2 cellular contexts compared by ENCODE assay signal in the genomic region with DNA sequence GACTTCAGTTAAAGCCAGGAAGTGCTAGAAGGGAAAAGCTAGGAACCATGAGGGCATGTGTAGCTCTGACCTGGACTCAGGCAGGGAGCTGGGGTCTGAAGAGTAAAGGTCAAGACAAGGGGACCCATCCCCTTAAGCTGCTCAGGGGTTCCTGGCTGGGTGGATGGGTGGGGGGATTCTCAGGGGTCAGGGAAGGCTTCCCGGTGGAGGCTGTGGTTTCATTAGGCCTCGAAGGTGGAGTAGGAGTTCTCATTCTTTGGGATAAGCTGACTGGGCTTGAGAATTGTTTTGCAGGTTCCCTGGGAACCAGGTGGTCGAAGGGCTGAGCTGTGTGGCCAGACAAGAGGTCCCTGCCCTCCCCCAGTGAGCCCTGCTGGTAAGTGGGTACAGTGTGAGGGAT.
TF ChIP-seq lines count a peak whose summit lies in the region.

No MANE protein-coding gene starts in this region.

TF ChIP-seq in IMR-90, 13 proteins besides CTCF, POLR2A, EP300 and RAD21:
- TF ChIP-seq RCOR1 (IDR thresholded peaks at IDR 0.05; ENCODE audit: insufficient replicate concordance, low read length) (no peak), NFE2L2 (IDR thresholded peaks at IDR 0.05; ENCODE audit: low read depth, low read length) (no peak), SMC3 (IDR thresholded peaks at IDR 0.05; ENCODE audit: low read depth, low read length) (no peak), MXI1 (IDR thresholded peaks at IDR 0.05; ENCODE audit: borderline replicate concordance, low read depth, low read length) (no peak), MAFK (IDR thresholded peaks at IDR 0.05; ENCODE audit: low read depth, low read length) (no peak), CHD1 (IDR thresholded peaks at IDR 0.05; ENCODE audit: low read depth, low read length) (no peak), BHLHE40 (IDR thresholded peaks at IDR 0.05; ENCODE audit: low read depth, low read length) (no peak), RFX5 (IDR thresholded peaks at IDR 0.05; ENCODE audit: low read depth, low read length) (no peak), MAZ (IDR thresholded peaks at IDR 0.05; ENCODE audit: borderline replicate concordance, low read depth, low read length) (no peak), FOS (IDR thresholded peaks at IDR 0.05; ENCODE audit: low read depth, low read length) (no peak)
- TF ChIP-seq, protein P1, sequence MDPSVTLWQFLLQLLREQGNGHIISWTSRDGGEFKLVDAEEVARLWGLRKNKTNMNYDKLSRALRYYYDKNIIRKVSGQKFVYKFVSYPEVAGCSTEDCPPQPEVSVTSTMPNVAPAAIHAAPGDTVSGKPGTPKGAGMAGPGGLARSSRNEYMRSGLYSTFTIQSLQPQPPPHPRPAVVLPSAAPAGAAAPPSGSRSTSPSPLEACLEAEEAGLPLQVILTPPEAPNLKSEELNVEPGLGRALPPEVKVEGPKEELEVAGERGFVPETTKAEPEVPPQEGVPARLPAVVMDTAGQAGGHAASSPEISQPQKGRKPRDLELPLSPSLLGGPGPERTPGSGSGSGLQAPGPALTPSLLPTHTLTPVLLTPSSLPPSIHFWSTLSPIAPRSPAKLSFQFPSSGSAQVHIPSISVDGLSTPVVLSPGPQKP (IDR thresholded peaks at IDR 0.05; ENCODE audit: borderline replicate concordance, low read depth, low read length) = no peak
- TF ChIP-seq, protein P2, sequence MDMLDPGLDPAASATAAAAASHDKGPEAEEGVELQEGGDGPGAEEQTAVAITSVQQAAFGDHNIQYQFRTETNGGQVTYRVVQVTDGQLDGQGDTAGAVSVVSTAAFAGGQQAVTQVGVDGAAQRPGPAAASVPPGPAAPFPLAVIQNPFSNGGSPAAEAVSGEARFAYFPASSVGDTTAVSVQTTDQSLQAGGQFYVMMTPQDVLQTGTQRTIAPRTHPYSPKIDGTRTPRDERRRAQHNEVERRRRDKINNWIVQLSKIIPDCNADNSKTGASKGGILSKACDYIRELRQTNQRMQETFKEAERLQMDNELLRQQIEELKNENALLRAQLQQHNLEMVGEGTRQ (IDR thresholded peaks at IDR 0.05; ENCODE audit: low read depth, low read length) = no peak

TF ChIP-seq in HepG2, 621 proteins besides CTCF, POLR2A, EP300 and RAD21:
- TF ChIP-seq ZNF607 (CRISPR knock-in tag; IDR thresholded peaks at IDR 0.05; ENCODE audit: borderline replicate concordance) = no peak
- TF ChIP-seq PAWR (CRISPR knock-in tag; IDR thresholded peaks at IDR 0.05; ENCODE audit: borderline replicate concordance) = no peak
- TF ChIP-seq ATRX (CRISPR knock-in tag; IDR thresholded peaks at IDR 0.05; ENCODE audit: borderline replicate concordance) = no peak
- TF ChIP-seq ARNT2 (CRISPR knock-in tag; IDR thresholded peaks at IDR 0.05; ENCODE audit: low read depth) = no peak
- TF ChIP-seq JUND (CRISPR knock-in tag; IDR thresholded peaks at IDR 0.05) = no peak
